1 cellular context compared by ENCODE assay signal in genomic region chr5:54211912-54212311, GRCh38.
TF ChIP-seq lines count a peak whose summit lies in the region.

No MANE protein-coding gene starts in this region.

TF ChIP-seq in HepG2, 621 proteins besides CTCF, POLR2A, EP300 and RAD21 (continued from another document):
- TF ChIP-seq ZBTB14 (CRISPR knock-in tag; IDR thresholded peaks at IDR 0.05) (no peak), ZNF224 (CRISPR knock-in tag; IDR thresholded peaks at IDR 0.05) (no peak), EZH2 (conservative IDR thresholded peaks at IDR 0.05; ENCODE audit: low read depth, low read length) (no peak), PAF1 (CRISPR knock-in tag; IDR thresholded peaks at IDR 0.05) (no peak), ZNF205 (CRISPR knock-in tag; IDR thresholded peaks at IDR 0.05) (no peak), TOE1 (CRISPR knock-in tag; IDR thresholded peaks at IDR 0.05) (no peak)
